Comparison of ENCODE assay signal across 14 cellular contexts in genomic region chr11:35238882-35239281, GRCh38.
A peak's percentile ranks its signal among the peaks of the same experiment; 100 is the strongest.
DNase-seq lines count a peak whose midpoint lies in the region; ATAC-seq, FAIRE-seq and TF ChIP-seq lines count a peak whose summit lies in the region.
"Had no signal": no experiment of that assay in that cellular context is flagged by ENCODE, and none has a peak within 500 bp of the region (broad histone marks: within the 10 kb centered on the region; RNA-seq: fewer than 3 reads in every experiment).

No MANE protein-coding gene starts in this region.

- H3K9ac ChIP-seq in GM12878 (ENCODE audit: control insufficient read depth, insufficient read depth, low read length), result no peak overlapping the region
- H3K9ac ChIP-seq: GM23248 had no signal

- H3K27ac Mint-ChIP-seq in memory B cell, result peak overlapping the region; percentile 14

- no peaks in the 10 kb centered on the region for H3K27me3 ChIP-seq in GM12878 (replicated peaks in 1 of 2; ENCODE audit: control insufficient read depth in 2 of 2, insufficient read depth in 2 of 2, low read length in 1 of 2)
- no peaks in the 10 kb centered on the region for H3K27me3 ChIP-seq in thyroid gland
- H3K27me3 ChIP-seq: BE2C had no signal

- H3K36me3 Mint-ChIP-seq in memory B cell, result no peaks in the 10 kb centered on the region

- intact Hi-C loops in GM12878 (cut with micrococcal nuclease; ENCODE audit: unreplicated experiment), result loop anchor here (1.0 to 5.0 kb wide), 5 partner anchors 66 to 313 kb away; no protein-coding TSS in a partner anchor
- intact Hi-C loops in thyroid gland (cut with DNase I), result loop anchor here (10.0 kb wide), 1 partner anchor 104 kb away; the partner anchor contains the start of gene CD44

- H3K4me1 ChIP-seq in GM12878 (ENCODE audit: control insufficient read depth, insufficient read depth, low read length) (peaks cover 19% of the 10 kb centered on the region), thyroid gland (peaks cover 48 to 50% of the 10 kb centered on the region in 2 donors)
- H3K4me1 ChIP-seq: BE2C had no signal

- no peaks in the 10 kb centered on the region for H3K9me3 Mint-ChIP-seq in memory B cell

- TF ChIP-seq POLR2A in GM12878 (IDR thresholded peaks at IDR 0.05; ENCODE audit: low read depth, low read length), result no peak
- no peak for TF ChIP-seq POLR2A in thyroid gland (IDR thresholded peaks at IDR 0.05)

- H3K36me3 ChIP-seq in GM12878 (ENCODE audit: control insufficient read depth in 2 of 2, insufficient read depth in 2 of 2, low read length in 1 of 2) (no peaks in the 10 kb centered on the region), thyroid gland (no peaks in the 10 kb centered on the region)
- H3K36me3 ChIP-seq: BE2C had no signal

- peak; percentile 14; the same call in 2 of the 3 replicates for ATAC-seq in GM12878
- no peak for ATAC-seq in memory B cell (ENCODE audit: low read depth)
- ATAC-seq in GM21526 (IDR thresholded peaks at IDR 0.05; ENCODE audit: low FRiP score, unreplicated experiment), result no peak
- ATAC-seq: CD8-positive, alpha-beta T cell had no signal

- FAIRE-seq in GM18507 (lab: Jason Lieb, UNC) (peak; percentile 42), GM12878 (lab: Jason Lieb, UNC) (no peak)
- FAIRE-seq: A204.1, D721Med, H54 had no signal

- DNase-seq in GM18507 (ENCODE audit: extremely low spot score, insufficient read length, low read depth) (no peak), GM12878 (ENCODE audit: low read depth, low spot score) (no peak), memory B cell (ENCODE audit: low spot score in 2 of 2) (no peak), thyroid gland (peak in 1 of 2 donors; percentile 11), inferior parietal cortex (ENCODE audit: extremely low spot score) (no peak)
- no peak for DNase-seq in stimulated activated CD4-positive, alpha-beta T cell treated with anti-CD3 and anti-CD28 coated beads, Interleukin-2, amount 100 ng/mL, for 24 hours
- DNase-seq: GM23248, IMR-90 had no signal

- in situ Hi-C loops in GM12878 (cut with MboI), result loop anchor here (5.0 kb wide), 2 partner anchors 242 to 317 kb away; no protein-coding TSS in a partner anchor

- H3K27ac ChIP-seq in GM12878 (ENCODE audit: control insufficient read depth, insufficient read depth), result no peak overlapping the region
- peak overlapping the region; percentile 81 to 96 (median 82) for H3K27ac ChIP-seq in thyroid gland
- H3K27ac ChIP-seq: GM23248 had no signal

- H3K4me2 ChIP-seq in GM12878 (ENCODE audit: control insufficient read depth, insufficient read depth), result no peak overlapping the region; the same call in 1 of the 2 replicates

- no peak overlapping the region for H3K4me3 ChIP-seq in GM12878
- no peak overlapping the region for H3K4me3 ChIP-seq in thyroid gland (replicated peaks in 1 of 3)
- H3K4me3 ChIP-seq: GM23248 had no signal

- TF ChIP-seq EP300 in GM12878 (IDR thresholded peaks at IDR 0.05; ENCODE audit: borderline replicate concordance in 1 of 2, control insufficient read depth in 1 of 2, low read depth in 2 of 2, low read length in 2 of 2), result no peak

- no peak overlapping the region for H2AFZ ChIP-seq in GM12878 (ENCODE audit: control insufficient read depth, low read depth, low read length)
- H2AFZ ChIP-seq: GM23248 had no signal

- H3K9me3 ChIP-seq in GM12878 (replicated peaks; ENCODE audit: control insufficient read depth, insufficient read depth, low read length) (no peaks in the 10 kb centered on the region), thyroid gland (no peaks in the 10 kb centered on the region)
- H3K9me3 ChIP-seq: BE2C had no signal

- peaks cover 20% of the 10 kb centered on the region for H3K4me1 Mint-ChIP-seq in memory B cell

- H3K4me3 Mint-ChIP-seq in memory B cell, result no peak overlapping the region
- H3K4me3 Mint-ChIP-seq: CD8-positive, alpha-beta T cell had no signal

- SMC1A ChIA-PET in GM12878 (lab: Charles Lee; ENCODE audit: uncharacterized antibody, unreplicated experiment), result interaction anchor here (0.7 to 6.5 kb wide), 32 partner anchors 17 to 321 kb away, joined by 3 to 64 read pairs (median 4); no protein-coding TSS in a partner anchor

- TF ChIP-seq CTCF in GM12878 (IDR thresholded peaks at IDR 0.05 in 2 of 3, conservative IDR thresholded peaks at IDR 0.05 in 1 of 3; ENCODE audit: control insufficient read depth in 2 of 3, extremely low read depth in 1 of 3, insufficient read depth in 1 of 3, low read depth in 3 of 3, low read length in 3 of 3) (no peak), thyroid gland (IDR thresholded peaks at IDR 0.05) (no peak)

- POLR2A ChIA-PET in GM12878 (lab: Charles Lee), result no interaction called here

- RAD21 ChIA-PET in GM12878 (lab: Charles Lee; ENCODE audit: unreplicated experiment), result interaction anchor here (0.6 to 7.4 kb wide), 20 partner anchors 18 to 319 kb away, joined by 3 to 79 read pairs (median 4); no protein-coding TSS in a partner anchor

- H3K27me3 Mint-ChIP-seq in memory B cell, result no peaks in the 10 kb centered on the region

- 0% methylated on average over 1 of the region's 1 CpG for WGBS in GM12878 (ENCODE audit: insufficient coverage, insufficient replicate concordance, low lambda C conversion rate, missing lambda C conversion rate)
- 90 to 95% methylated on average over 1 of the region's 1 CpG for WGBS in thyroid gland, 2 donors

- TF ChIP-seq RAD21 in GM12878 (IDR thresholded peaks at IDR 0.05; ENCODE audit: insufficient read depth, low read depth, low read length), result no peak

- H4K20me1 ChIP-seq in GM12878 (ENCODE audit: control insufficient read depth, insufficient read depth), result no peaks in the 10 kb centered on the region

- no peaks in the 10 kb centered on the region for H3K79me2 ChIP-seq in GM12878 (ENCODE audit: control insufficient read depth, insufficient read depth, low read length)

- CTCF ChIA-PET in GM12878 (lab: Yijun Ruan, JAX), result interaction anchor here (0.6 to 11.7 kb wide), 27 partner anchors 8 to 316 kb away, joined by 3 to 98 read pairs (median 4); no protein-coding TSS in a partner anchor

- no TSS peak for BruUV-seq in GM12878 (replicated peaks; lab: Mats Ljungman, UMichigan)

TF ChIP-seq in GM12878, 131 proteins besides CTCF, POLR2A, EP300 and RAD21:
- no peak for TF ChIP-seq ZNF24 (IDR thresholded peaks at IDR 0.05)
